ENCODE assay signal across 8 cellular contexts in the genomic region with DNA sequence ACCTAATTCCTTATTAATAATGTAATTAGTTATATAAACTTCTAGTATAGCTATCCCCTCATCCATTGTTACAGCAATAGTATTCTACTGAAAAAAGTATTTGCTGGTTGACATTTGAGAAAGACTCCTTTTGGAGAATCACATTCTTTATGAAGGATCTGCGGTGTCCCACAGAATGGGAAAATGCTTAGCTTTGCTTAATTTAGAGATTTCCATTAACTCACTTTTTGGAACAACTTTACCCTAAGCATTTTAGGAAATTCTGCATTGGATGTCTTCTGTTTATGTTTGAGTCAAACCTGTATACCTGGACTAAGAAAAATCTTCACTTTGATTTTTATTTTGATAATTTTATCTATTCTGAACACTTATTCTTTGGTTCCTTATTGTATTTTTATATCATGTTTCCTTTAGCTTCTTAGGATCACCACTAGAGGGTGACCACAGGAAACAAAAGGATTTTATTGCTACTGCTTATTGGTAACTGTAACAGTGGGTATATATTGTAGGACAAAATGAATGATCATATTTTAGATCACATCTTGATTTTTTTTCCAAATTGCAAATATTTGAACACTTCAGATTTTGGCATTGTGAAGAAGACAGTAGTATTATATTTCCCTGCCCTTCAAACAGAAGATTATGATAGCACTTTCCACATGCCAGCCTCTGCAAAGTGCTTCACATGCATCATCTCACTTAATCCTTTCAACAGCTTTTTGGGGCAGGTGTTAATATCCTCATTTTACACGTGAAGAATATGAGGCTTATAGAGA.
DNase-seq lines count a peak whose midpoint lies in the region; ATAC-seq, FAIRE-seq and TF ChIP-seq lines count a peak whose summit lies in the region.

No MANE protein-coding gene starts in this region.

- TF ChIP-seq CTCF in D721Med (IDR thresholded peaks at IDR 0.05; ENCODE audit: insufficient read depth, missing control alignments) (peak; percentile 57), brain microvascular endothelial cell (IDR thresholded peaks at IDR 0.05; ENCODE audit: low read depth, low read length, missing control alignments) (peak; percentile 53)

- no peaks in the 10 kb centered on the region for H3K27me3 ChIP-seq in brain microvascular endothelial cell (replicated peaks)

- no peak overlapping the region for H3K4me3 ChIP-seq in Jurkat, Clone E6-1 (ENCODE audit: low read length)
- H3K4me3 ChIP-seq in brain microvascular endothelial cell (ENCODE audit: low read depth, low read length): no peak overlapping the region

- DNase-seq in D721Med (ENCODE audit: insufficient read length, low spot score): peak; percentile 27
- peak; percentile 8 for DNase-seq in Jurkat, Clone E6-1 (ENCODE audit: low read depth, low spot score)
- no peak for DNase-seq in brain microvascular endothelial cell
- DNase-seq in medulla oblongata (ENCODE audit: extremely low spot score): peak; percentile 12
- DNase-seq in effector CD4-positive, alpha-beta T cell: no peak
- DNase-seq in stimulated activated naive CD8-positive, alpha-beta T cell treated with anti-CD3 and anti-CD28 coated beads, Interleukin-15, Interleukin-2, amounts not matched to agents 100 U/mL and 50 U/mL, for 24 hours: no peak

- no peak overlapping the region for H3K27ac ChIP-seq in brain microvascular endothelial cell

- FAIRE-seq in D721Med (lab: Jason Lieb, UNC): peak; percentile 97

- H3K36me3 ChIP-seq in brain microvascular endothelial cell (replicated peaks): peaks cover 5% of the 10 kb centered on the region

- no peak for ATAC-seq in HG02870 (IDR thresholded peaks at IDR 0.05; ENCODE audit: unreplicated experiment)
- no peak for ATAC-seq in HG03045 (IDR thresholded peaks at IDR 0.05; ENCODE audit: unreplicated experiment)
- no peak for ATAC-seq in stimulated activated naive CD8-positive, alpha-beta T cell treated with anti-CD3 and anti-CD28 coated beads, Interleukin-15, Interleukin-2, amounts not matched to agents 100 U/mL and 50 U/mL, for 24 hours

- in situ Hi-C loops in brain microvascular endothelial cell (cut with HindIII; ENCODE audit: low pct_ligation_motif_present, low sequenced_read_pairs): no loop called here

Comparison
In these comparisons a context has a peak if more than half of its experiments do, and no peak if none do; other contexts are left out.
1. DNase-seq: peak in D721Med (single experiment), Jurkat, Clone E6-1 (single experiment) and medulla oblongata (single experiment); none in brain microvascular endothelial cell (single experiment), effector CD4-positive, alpha-beta T cell (single experiment) and stimulated activated naive CD8-positive, alpha-beta T cell treated with anti-CD3 and anti-CD28 coated beads, Interleukin-15, Interleukin-2, amounts not matched to agents 100 U/mL and 50 U/mL, for 24 hours (single experiment).